ENCODE assay signal across 18 cellular contexts in genomic region chr15:43515731-43516130, GRCh38. TPM values are rescaled to one million over a fixed set of nuclear protein-coding genes. Genes with fewer than 3 reads are reported as not detected.
DNase-seq lines count a peak whose midpoint lies in the region; ATAC-seq and TF ChIP-seq lines count a peak whose summit lies in the region.
"Had no signal": no experiment of that assay in that cellular context is flagged by ENCODE, and none has a peak within 500 bp of the region (broad histone marks: within the 10 kb centered on the region; RNA-seq: fewer than 3 reads in every experiment).

No MANE protein-coding gene starts in this region.

- peak overlapping the region in 2 of 10 donors; percentile 62 to 68 for H3K4me3 ChIP-seq in heart right ventricle
- peak overlapping the region; percentile 55 for H3K4me3 ChIP-seq in neuron (ENCODE audit: low read length)
- no peak overlapping the region for H3K4me3 ChIP-seq in upper lobe of right lung
- H3K4me3 ChIP-seq: HAP-1, mucosa of descending colon, right lobe of liver had no signal

- H2AFZ ChIP-seq in neuron (ENCODE audit: low read depth, low read length), result no peak overlapping the region

- H3K4me1 ChIP-seq in heart right ventricle (peaks cover 5 to 76% (median 43%) of the 10 kb centered on the region in 9 donors), neuron (ENCODE audit: insufficient read depth, low read length) (peaks cover 66% of the 10 kb centered on the region), upper lobe of right lung (peaks cover 12% of the 10 kb centered on the region)

- H3K36me3 ChIP-seq in heart right ventricle, result peaks cover 0 to 7% (median 4%) of the 10 kb centered on the region in 9 donors
- H3K36me3 ChIP-seq in neuron (ENCODE audit: insufficient read depth, low read length), result peaks cover 4% of the 10 kb centered on the region
- no peaks in the 10 kb centered on the region for H3K36me3 ChIP-seq in upper lobe of right lung
- H3K36me3 ChIP-seq: HAP-1, right lobe of liver had no signal

- no peak for ATAC-seq in heart right ventricle
- ATAC-seq in left cardiac atrium, result no peak
- no peak for ATAC-seq in upper lobe of right lung
- ATAC-seq: effector memory CD8-positive, alpha-beta T cell; right lobe of liver; stimulated activated naive B cell treated with anti-CD40 and anti-IgM and Interleukin-4, amounts not matched to agents 10 μg/mL and 1 μg/mL and 100 μg/mL, for 72 hours had no signal

- H3K9me3 ChIP-seq in heart right ventricle (no peaks in the 10 kb centered on the region), neuron (ENCODE audit: low read length) (no peaks in the 10 kb centered on the region), upper lobe of right lung (no peaks in the 10 kb centered on the region)
- H3K9me3 ChIP-seq: HAP-1, mucosa of descending colon, right lobe of liver had no signal

- H3K27me3 ChIP-seq in heart right ventricle, result peaks cover 0 to 35% (median 0%) of the 10 kb centered on the region in 7 donors
- H3K27me3 ChIP-seq in neuron (ENCODE audit: insufficient read depth, low read length), result no peaks in the 10 kb centered on the region
- no peaks in the 10 kb centered on the region for H3K27me3 ChIP-seq in upper lobe of right lung
- H3K27me3 ChIP-seq: right lobe of liver had no signal

- peak overlapping the region in 9 of 10 donors; percentile 5 to 89 (median 73) for H3K27ac ChIP-seq in heart right ventricle
- peak overlapping the region; percentile 84 for H3K27ac ChIP-seq in cingulate gyrus (ENCODE audit: low read depth, low read length)
- no peak overlapping the region for H3K27ac ChIP-seq in upper lobe of right lung
- H3K27ac ChIP-seq: HL-60, right lobe of liver had no signal

- TF ChIP-seq CTCF in heart right ventricle (IDR thresholded peaks at IDR 0.05) (no peak), upper lobe of right lung (IDR thresholded peaks at IDR 0.05) (no peak)

- 39 to 53% methylated on average over 2 of the region's 2 CpGs for WGBS in heart right ventricle, 2 donors

- DNase-seq in heart right ventricle (no peak), left cardiac atrium (no peak), upper lobe of right lung (peak; percentile 8), NCI-H526 (lab: John Stamatoyannopoulos, UW) (no peak), AG08395 (ENCODE audit: low spot score) (no peak)
- DNase-seq in central memory CD4-positive, alpha-beta T cell, result no peak
- DNase-seq: activated CD4-positive, alpha-beta T cell treated with anti-CD3 and anti-CD28 coated beads, Interleukin-2, amount 50 U/mL, for 48 hours; effector memory CD8-positive, alpha-beta T cell; islet precursor cell; mucosa of descending colon; NCI-H1694 treated with DMSO at 0.1 percent for 48 hours; NCI-H748 treated with DMSO at 0.1 percent for 48 hours; right lobe of liver; stimulated activated naive B cell treated with anti-CD40 and anti-IgM and Interleukin-4, amounts not matched to agents 10 μg/mL and 1 μg/mL and 100 μg/mL, for 72 hours had no signal

- intact Hi-C loops in heart right ventricle (cut with DNase I) (loop anchor here in 4 of 10 donors (5.0 to 10.0 kb wide), 4 partner anchors 33 to 141 kb away; partner anchors contain the start of genes TUBGCP4 (in 1 of the 4) and ZSCAN29 (in 1 of the 4)), left cardiac atrium (cut with DNase I) (no loop called here), upper lobe of right lung (cut with DNase I) (no loop called here)

RNA-seq across cellular contexts. Expression of gene MAP1A, which starts 1.7 kb away (rescaled TPM):
- 100 to 1,000 TPM in 2 of 10 donors, 10 to 100 TPM in 8; 21.3 to 139 (median 51.6) TPM for total RNA-seq in heart right ventricle
- polyA plus RNA-seq in heart right ventricle, result 10 to 100 TPM in 1 of 2 donors, 1 to 10 TPM in 1; 3.4 to 17.5 TPM
- total RNA-seq in left cardiac atrium, result 10 to 100 TPM; 23.8 to 24.5 TPM
- total RNA-seq in upper lobe of right lung, result 2.3 TPM

RNA-seq across cellular contexts. Expression of gene TP53BP1, which starts 22.8 kb away (rescaled TPM):
- total RNA-seq in heart right ventricle (10 to 100 TPM; 21.2 to 35.2 (median 29.3) TPM), left cardiac atrium (10 to 100 TPM; 30.1 to 33.5 TPM), upper lobe of right lung (27.6 TPM)
- polyA plus RNA-seq in heart right ventricle, result 10 to 100 TPM; 11.2 to 12.6 TPM
